8 cellular contexts compared by ENCODE assay signal in genomic region chr2:36355157-36355889, GRCh38. TPM values are rescaled to one million over a fixed set of nuclear protein-coding genes. Genes with fewer than 3 reads are reported as not detected.
DNase-seq lines count a peak whose midpoint lies in the region; ATAC-seq and TF ChIP-seq lines count a peak whose summit lies in the region.

A gene with protein sequence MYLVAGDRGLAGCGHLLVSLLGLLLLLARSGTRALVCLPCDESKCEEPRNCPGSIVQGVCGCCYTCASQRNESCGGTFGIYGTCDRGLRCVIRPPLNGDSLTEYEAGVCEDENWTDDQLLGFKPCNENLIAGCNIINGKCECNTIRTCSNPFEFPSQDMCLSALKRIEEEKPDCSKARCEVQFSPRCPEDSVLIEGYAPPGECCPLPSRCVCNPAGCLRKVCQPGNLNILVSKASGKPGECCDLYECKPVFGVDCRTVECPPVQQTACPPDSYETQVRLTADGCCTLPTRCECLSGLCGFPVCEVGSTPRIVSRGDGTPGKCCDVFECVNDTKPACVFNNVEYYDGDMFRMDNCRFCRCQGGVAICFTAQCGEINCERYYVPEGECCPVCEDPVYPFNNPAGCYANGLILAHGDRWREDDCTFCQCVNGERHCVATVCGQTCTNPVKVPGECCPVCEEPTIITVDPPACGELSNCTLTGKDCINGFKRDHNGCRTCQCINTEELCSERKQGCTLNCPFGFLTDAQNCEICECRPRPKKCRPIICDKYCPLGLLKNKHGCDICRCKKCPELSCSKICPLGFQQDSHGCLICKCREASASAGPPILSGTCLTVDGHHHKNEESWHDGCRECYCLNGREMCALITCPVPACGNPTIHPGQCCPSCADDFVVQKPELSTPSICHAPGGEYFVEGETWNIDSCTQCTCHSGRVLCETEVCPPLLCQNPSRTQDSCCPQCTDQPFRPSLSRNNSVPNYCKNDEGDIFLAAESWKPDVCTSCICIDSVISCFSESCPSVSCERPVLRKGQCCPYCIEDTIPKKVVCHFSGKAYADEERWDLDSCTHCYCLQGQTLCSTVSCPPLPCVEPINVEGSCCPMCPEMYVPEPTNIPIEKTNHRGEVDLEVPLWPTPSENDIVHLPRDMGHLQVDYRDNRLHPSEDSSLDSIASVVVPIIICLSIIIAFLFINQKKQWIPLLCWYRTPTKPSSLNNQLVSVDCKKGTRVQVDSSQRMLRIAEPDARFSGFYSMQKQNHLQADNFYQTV (plus strand): TSS chr2:36355778. CDS start chr2:36356293, 515 bp downstream.

- no peak for TF ChIP-seq EP300 in ovary (IDR thresholded peaks at IDR 0.05)

- H3K4me3 ChIP-seq in BLaER1 treated with 17β-estradiol and CSF1 and Interleukin-3, amounts not matched to agents 10 nM and 100 nM: peak within 1 kb of the TSS; percentile 71 to 93 (median 84)
- peak within 1 kb of the TSS; percentile 93 for H3K4me3 ChIP-seq in SK-N-MC
- peak within 1 kb of the TSS; percentile 25 to 83 (median 56) for H3K4me3 ChIP-seq in adrenal gland
- peak within 1 kb of the TSS; percentile 84 for H3K4me3 ChIP-seq in cardiac muscle cell
- H3K4me3 ChIP-seq in ovary: peak within 1 kb of the TSS; percentile 68
- H3K4me3 ChIP-seq in urinary bladder (ENCODE audit: low read depth, low read length): peak within 1 kb of the TSS; percentile 90

- H3K36me3 ChIP-seq in BLaER1 treated with 17β-estradiol and CSF1 and Interleukin-3, amounts not matched to agents 10 nM and 100 nM: no peaks in the 10 kb centered on the region
- H3K36me3 ChIP-seq in SK-N-MC (ENCODE audit: insufficient read depth, low read length): no peaks in the 10 kb centered on the region
- no peaks in the 10 kb centered on the region for H3K36me3 ChIP-seq in adrenal gland (replicated peaks in 1 of 2)
- no peaks in the 10 kb centered on the region for H3K36me3 ChIP-seq in cardiac muscle cell
- H3K36me3 ChIP-seq in ovary: no peaks in the 10 kb centered on the region
- no peaks in the 10 kb centered on the region for H3K36me3 ChIP-seq in urinary bladder (ENCODE audit: insufficient read depth)

- intact Hi-C loops in adrenal gland (cut with DNase I) (loop anchor here (5.0 to 10.0 kb wide), 3 partner anchors 99 to 152 kb away; no protein-coding TSS in a partner anchor), ovary (cut with DNase I) (loop anchor here in 3 of 4 donors (5.0 to 10.0 kb wide), 7 partner anchors 67 to 427 kb away; no protein-coding TSS in a partner anchor)

- peak within 1 kb of the TSS; percentile 78 to 93 (median 86) for H3K9ac ChIP-seq in BLaER1 treated with 17β-estradiol and CSF1 and Interleukin-3, amounts not matched to agents 10 nM and 100 nM
- peak within 1 kb of the TSS; percentile 72 for H3K9ac ChIP-seq in SK-N-MC (ENCODE audit: insufficient read length)

- H4K20me1 ChIP-seq in BLaER1 treated with 17β-estradiol and CSF1 and Interleukin-3, amounts not matched to agents 10 nM and 100 nM: peaks cover 0 to 45% (median 26%) of the 10 kb centered on the region in 11 experiments; a peak in 18 of 22 replicates

- WGBS in adrenal gland, 4 donors: 0 to 2% (median 1%) methylated on average over 14 to 79 of the region's 82 CpGs
- WGBS in ovary, 3 donors: 0 to 1% (median 1%) methylated on average over 67 to 82 of the region's 82 CpGs
- under 1% methylated on average over 81 of the region's 82 CpGs for WGBS in urinary bladder

- peak within 1 kb of the TSS in 10 of 11 experiments; percentile 54 to 92 (median 87); a peak in 21 of 22 replicates for H3K27ac ChIP-seq in BLaER1 treated with 17β-estradiol and CSF1 and Interleukin-3, amounts not matched to agents 10 nM and 100 nM
- H3K27ac ChIP-seq in SK-N-MC (no peak within 1 kb of the TSS), adrenal gland (peak within 1 kb of the TSS; percentile 25 to 94 (median 80)), cardiac muscle cell (no peak within 1 kb of the TSS), ovary (peak within 1 kb of the TSS; percentile 85 to 91), urinary bladder (ENCODE audit: low read depth) (peak within 1 kb of the TSS; percentile 84)

- peaks cover 0 to 9% (median 6%) of the 10 kb centered on the region in 11 experiments; a peak in 9 of 22 replicates for H3K27me3 ChIP-seq in BLaER1 treated with 17β-estradiol and CSF1 and Interleukin-3, amounts not matched to agents 10 nM and 100 nM
- no peaks in the 10 kb centered on the region for H3K27me3 ChIP-seq in adrenal gland
- peaks cover 52% of the 10 kb centered on the region for H3K27me3 ChIP-seq in cardiac muscle cell
- no peaks in the 10 kb centered on the region for H3K27me3 ChIP-seq in ovary

- TF ChIP-seq CTCF in adrenal gland (IDR thresholded peaks at IDR 0.05) (no peak), cardiac muscle cell (IDR thresholded peaks at IDR 0.05; ENCODE audit: low read depth, low read length) (no peak), ovary (IDR thresholded peaks at IDR 0.05) (no peak)

- ATAC-seq in GM19328 (IDR thresholded peaks at IDR 0.05; ENCODE audit: unreplicated experiment): peak; percentile 44
- peak; percentile 36 for ATAC-seq in HG03439 (IDR thresholded peaks at IDR 0.05; ENCODE audit: unreplicated experiment)

- peaks cover 34 to 65% (median 40%) of the 10 kb centered on the region in 10 experiments for H3K4me1 ChIP-seq in BLaER1 treated with 17β-estradiol and CSF1 and Interleukin-3, amounts not matched to agents 10 nM and 100 nM
- H3K4me1 ChIP-seq in adrenal gland (replicated peaks in 1 of 2): peaks cover 3 to 23% of the 10 kb centered on the region in 2 donors
- no peaks in the 10 kb centered on the region for H3K4me1 ChIP-seq in cardiac muscle cell (ENCODE audit: low read depth)
- H3K4me1 ChIP-seq in ovary (ENCODE audit: insufficient read depth): peaks cover 5% of the 10 kb centered on the region
- no peaks in the 10 kb centered on the region for H3K4me1 ChIP-seq in urinary bladder (ENCODE audit: insufficient read depth)

- H3K9me3 ChIP-seq in BLaER1 treated with 17β-estradiol and CSF1 and Interleukin-3, amounts not matched to agents 10 nM and 100 nM (replicated peaks in 1 of 11): no peaks in the 10 kb centered on the region
- H3K9me3 ChIP-seq in SK-N-MC (ENCODE audit: low read depth, low read length) (no peaks in the 10 kb centered on the region), adrenal gland (replicated peaks in 1 of 3) (no peaks in the 10 kb centered on the region), cardiac muscle cell (ENCODE audit: low read depth) (no peaks in the 10 kb centered on the region), ovary (no peaks in the 10 kb centered on the region)

- TF ChIP-seq POLR2A in adrenal gland (IDR thresholded peaks at IDR 0.05): peak; percentile 81 to 97
- peak; percentile 80 for TF ChIP-seq POLR2A in ovary (IDR thresholded peaks at IDR 0.05)

- DNase-seq in SK-N-MC (ENCODE audit: low read depth, low spot score) (no peak), adrenal gland (peak; percentile 88 to 94 (median 91)), cardiac muscle cell (ENCODE audit: low read depth in 1 of 2, low spot score in 1 of 2) (peak; percentile 88 to 97), ovary (peak; percentile 90 to 95 (median 91))

- H3K4me2 ChIP-seq in BLaER1 treated with 17β-estradiol and CSF1 and Interleukin-3, amounts not matched to agents 10 nM and 100 nM: peak within 1 kb of the TSS; percentile 76 to 100 (median 98)

RNA-seq across cellular contexts. Expression of the gene that starts here (rescaled TPM):
- 10 to 100 TPM; 19.1 to 66.3 (median 41.8) TPM for total RNA-seq in adrenal gland
- 10 to 100 TPM in 2 of 3 donors, 1 to 10 TPM in 1; 7.6 to 12.4 (median 10.8) TPM for polyA plus RNA-seq in adrenal gland
- 4.2 and 5.4 TPM in 2 replicates for total RNA-seq in cardiac muscle cell
- 2.4 and 3.1 TPM in 2 replicates for polyA plus RNA-seq in cardiac muscle cell
- 100 to 1,000 TPM in 1 of 7 donors, 10 to 100 TPM in 6; 58.6 to 134 (median 68.1) TPM for total RNA-seq in ovary
- 10 to 100 TPM; 38.4 to 65.0 TPM for polyA plus RNA-seq in ovary
- 78.0 TPM for total RNA-seq in urinary bladder
- polyA plus RNA-seq in urinary bladder: 36.6 TPM

Comparison
In these comparisons a context has a peak if more than half of its experiments do, and no peak if none do; other contexts are left out.
1. H3K27ac ChIP-seq: peak in BLaER1 treated with 17β-estradiol and CSF1 and Interleukin-3, amounts not matched to agents 10 nM and 100 nM (10 of 11), adrenal gland (5 of 5), ovary (2 of 2) and urinary bladder (single experiment); none in SK-N-MC (single experiment) and cardiac muscle cell (single experiment).
2. Peak in every context shown above with its lines, with median percentiles within 50 percentile points of each other: H3K4me3 ChIP-seq.